ENCODE assay signal across 8 cellular contexts in the genomic region with DNA sequence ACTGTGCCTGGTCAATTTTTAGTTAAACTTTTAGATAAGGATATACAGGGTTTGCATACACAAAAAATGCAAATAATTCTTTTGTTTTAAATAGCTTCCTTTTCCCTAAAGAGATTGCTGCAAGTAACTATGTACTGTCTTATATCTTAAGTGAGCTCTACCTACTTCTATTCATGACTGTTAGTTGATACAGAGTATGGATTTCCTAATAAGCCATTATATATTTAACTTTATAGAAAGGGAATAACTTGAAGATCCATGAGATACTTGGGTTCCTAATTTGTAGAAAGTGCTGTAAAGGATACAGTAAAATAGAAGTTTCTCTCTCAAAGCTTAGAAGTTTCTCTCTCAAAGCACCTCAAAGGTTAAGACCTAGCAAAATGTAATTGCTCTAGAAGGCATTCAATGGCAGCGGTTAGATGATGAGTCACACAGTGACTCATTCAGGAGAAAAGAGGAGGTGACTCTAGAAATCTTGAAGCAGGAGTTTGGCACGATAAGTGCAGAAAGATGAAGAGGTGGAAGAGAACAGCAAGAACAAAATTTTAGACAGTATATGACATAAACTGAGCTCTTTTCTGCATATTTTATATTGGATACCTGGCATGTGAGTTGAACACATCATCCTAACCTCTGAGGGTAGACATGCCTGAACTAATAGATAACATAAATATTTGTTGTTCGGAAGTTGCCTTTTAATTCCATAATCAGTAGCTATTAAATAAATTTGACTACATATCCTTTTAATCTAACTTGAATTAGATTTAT. TPM values are rescaled to one million over a fixed set of nuclear protein-coding genes. Genes with fewer than 3 reads are reported as not detected.
DNase-seq lines count a peak whose midpoint lies in the region; ATAC-seq and TF ChIP-seq lines count a peak whose summit lies in the region.

No MANE protein-coding gene starts in this region.

- H3K9me3 ChIP-seq in muscle layer of duodenum (ENCODE audit: control insufficient read depth in 1 of 2, low read length in 2 of 2) (no peaks in the 10 kb centered on the region), aorta (ENCODE audit: control insufficient read depth, low read length) (no peaks in the 10 kb centered on the region)

- peaks cover 61% of the 10 kb centered on the region for H3K36me3 Mint-ChIP-seq in activated naive CD8-positive, alpha-beta T cell treated with anti-CD3 and anti-CD28 coated beads, Interleukin-2, amount 50 U/mL, for 24 hours (ENCODE audit: low read depth)

- no peak for TF ChIP-seq CTCF in coronary artery (IDR thresholded peaks at IDR 0.05)

- 32% methylated on average over 3 of the region's 3 CpGs for WGBS in aorta, 2 donors

- peak overlapping the region; percentile 88 for H3K27ac Mint-ChIP-seq in activated naive CD8-positive, alpha-beta T cell treated with anti-CD3 and anti-CD28 coated beads, Interleukin-2, amount 50 U/mL, for 24 hours

- peaks cover 0 to 8% of the 10 kb centered on the region in 2 donors for H3K4me1 ChIP-seq in muscle layer of duodenum (ENCODE audit: control insufficient read depth in 1 of 2, insufficient read depth in 2 of 2, low read length in 2 of 2)
- no peaks in the 10 kb centered on the region for H3K4me1 ChIP-seq in aorta (ENCODE audit: control insufficient read depth in 1 of 2, insufficient read depth in 2 of 2, low read length in 2 of 2)

- peak overlapping the region; percentile 56 for H3K4me3 Mint-ChIP-seq in activated naive CD8-positive, alpha-beta T cell treated with anti-CD3 and anti-CD28 coated beads, Interleukin-2, amount 50 U/mL, for 24 hours

- intact Hi-C loops in aorta (cut with DNase I): no loop called here

- H3K27me3 ChIP-seq in muscle layer of duodenum (ENCODE audit: low read depth, low read length) (no peaks in the 10 kb centered on the region), aorta (ENCODE audit: control insufficient read depth in 1 of 2, insufficient read depth in 2 of 2, low read length in 1 of 2) (no peaks in the 10 kb centered on the region)

- peaks cover 54% of the 10 kb centered on the region for H3K4me1 Mint-ChIP-seq in activated naive CD8-positive, alpha-beta T cell treated with anti-CD3 and anti-CD28 coated beads, Interleukin-2, amount 50 U/mL, for 24 hours

- H3K27me3 Mint-ChIP-seq in activated naive CD8-positive, alpha-beta T cell treated with anti-CD3 and anti-CD28 coated beads, Interleukin-2, amount 50 U/mL, for 24 hours: no peaks in the 10 kb centered on the region

- ATAC-seq in activated naive CD8-positive, alpha-beta T cell treated with anti-CD3 and anti-CD28 coated beads, Interleukin-2, amount 50 U/mL, for 24 hours: peak; percentile 96
- ATAC-seq in aorta (ENCODE audit: low FRiP score): no peak

- H3K9me3 Mint-ChIP-seq in activated naive CD8-positive, alpha-beta T cell treated with anti-CD3 and anti-CD28 coated beads, Interleukin-2, amount 50 U/mL, for 24 hours: no peaks in the 10 kb centered on the region

- peaks cover 36 to 56% of the 10 kb centered on the region in 2 donors for H3K36me3 ChIP-seq in muscle layer of duodenum (ENCODE audit: control insufficient read depth in 1 of 2, insufficient read depth in 2 of 2, low read length in 2 of 2)
- no peaks in the 10 kb centered on the region for H3K36me3 ChIP-seq in aorta (ENCODE audit: control insufficient read depth in 1 of 2, insufficient read depth in 2 of 2, low read length in 1 of 2)

- H3K4me3 ChIP-seq in muscle layer of duodenum (ENCODE audit: low read depth in 1 of 2, low read length in 2 of 2): no peak overlapping the region
- no peak overlapping the region for H3K4me3 ChIP-seq in aorta (ENCODE audit: low read length in 2 of 2)
- H3K4me3 ChIP-seq in coronary artery: no peak overlapping the region

- H3K27ac ChIP-seq in muscle layer of duodenum (ENCODE audit: low read length) (peak overlapping the region; percentile 1), aorta (ENCODE audit: low read depth in 1 of 2, low read length in 2 of 2) (no peak overlapping the region), coronary artery (no peak overlapping the region)

- DNase-seq in GM03348 (ENCODE audit: low spot score) (peak; percentile 63), H4 (ENCODE audit: low spot score) (peak; percentile 93), MV-4-11 (lab: John Stamatoyannopoulos, UW) (peak; percentile 59), aorta (no peak), coronary artery (ENCODE audit: low spot score) (no peak), hippocampal formation (lab: John Stamatoyannopoulos, UW) (no peak)
- no peak for DNase-seq in activated naive CD8-positive, alpha-beta T cell treated with anti-CD3 and anti-CD28 coated beads, Interleukin-2, amount 50 U/mL, for 24 hours

RNA-seq across cellular contexts. Expression of a gene that starts 5.5 kb away (rescaled TPM):
- 25.6 and 29.5 TPM in 2 replicates for total RNA-seq in H4 (2014; rRNA removed; shearing (Covaris generic))
- total RNA-seq in aorta: 10 to 100 TPM; 40.4 to 50.9 TPM
- 10 to 100 TPM; 26.9 to 49.2 TPM for polyA plus RNA-seq in aorta

RNA-seq across cellular contexts. Expression of a gene that starts 8.4 kb away (rescaled TPM):
- total RNA-seq in H4 (2014; rRNA removed; shearing (Covaris generic)): 90.8 and 101 TPM in 2 replicates
- 10 to 100 TPM; 14.9 to 19.0 TPM for total RNA-seq in aorta
- polyA plus RNA-seq in aorta: 10 to 100 TPM; 12.4 to 16.6 TPM

RNA-seq across cellular contexts. Expression of a gene that starts 8.6 kb away (rescaled TPM):
- 48.3 and 78.0 TPM in 2 replicates for total RNA-seq in H4 (2014; rRNA removed; shearing (Covaris generic))
- total RNA-seq in aorta: 10 to 100 TPM; 17.9 to 19.3 TPM
- polyA plus RNA-seq in aorta: 10 to 100 TPM; 19.3 to 21.2 TPM

Comparison
In these comparisons a context has a peak if more than half of its experiments do, and no peak if none do; other contexts are left out.
1. DNase-seq: peak in GM03348 (single experiment), H4 (single experiment) and MV-4-11 (single experiment); none in activated naive CD8-positive, alpha-beta T cell treated with anti-CD3 and anti-CD28 coated beads, Interleukin-2, amount 50 U/mL, for 24 hours (single experiment), aorta (0 of 2), coronary artery (single experiment) and hippocampal formation (0 of 2).